ENCODE assay signal across 8 cellular contexts in genomic region chr14:50532502-50533313, GRCh38. TPM values are rescaled to one million over a fixed set of nuclear protein-coding genes. Genes with fewer than 3 reads are reported as not detected.
A peak's percentile ranks its signal among the peaks of the same experiment; 100 is the strongest.
DNase-seq lines count a peak whose midpoint lies in the region; ATAC-seq and TF ChIP-seq lines count a peak whose summit lies in the region.

Gene MAP4K5 (minus strand): TSS chr14:50532569. CDS start chr14:50532049, 520 bp downstream.

- WGBS in trophoblast cell (ENCODE audit: extremely low coverage, insufficient coverage, insufficient read length): no CpG with 5 or more reads among the region's 61 CpGs
- WGBS in tibial nerve, 2 donors: 1% methylated on average over 42 to 49 of the region's 61 CpGs

- peak within 1 kb of the TSS; percentile 88 for H3K4me3 Mint-ChIP-seq in activated naive CD8-positive, alpha-beta T cell treated with anti-CD3 and anti-CD28 coated beads, Interleukin-2, amount 50 U/mL, for 24 hours

- H2AK5ac ChIP-seq in trophoblast cell (ENCODE audit: low read length): no peak within 1 kb of the TSS

- peak within 1 kb of the TSS; percentile 57 for H2BK120ac ChIP-seq in trophoblast cell (ENCODE audit: insufficient read depth, low read length, poor library complexity)

- peak within 1 kb of the TSS; percentile 82 for H3K14ac ChIP-seq in trophoblast cell (ENCODE audit: low read length)

- H4K91ac ChIP-seq in trophoblast cell (ENCODE audit: low read depth, low read length): peak within 1 kb of the TSS; percentile 60

- H3K36me3 ChIP-seq in cardiac muscle cell: no peaks in the 10 kb centered on the region
- peaks cover 0 to 4% of the 10 kb centered on the region in 2 experiments for H3K36me3 ChIP-seq in trophoblast cell (ENCODE audit: control insufficient read depth in 1 of 2, insufficient read depth in 2 of 2, low read length in 2 of 2)
- H3K36me3 ChIP-seq in tibial nerve: no peaks in the 10 kb centered on the region

- H3K9me3 Mint-ChIP-seq in activated naive CD8-positive, alpha-beta T cell treated with anti-CD3 and anti-CD28 coated beads, Interleukin-2, amount 50 U/mL, for 24 hours: peaks cover 8% of the 10 kb centered on the region

- DNase-seq in NCI-H1105 treated with DMSO at 0.1 percent for 48 hours (lab: John Stamatoyannopoulos, UW) (peak; percentile 91), SW480 (ENCODE audit: low spot score) (peak; percentile 90), cardiac muscle cell (ENCODE audit: low read depth in 1 of 2, low spot score in 1 of 2) (peak; percentile 94 to 95), trophoblast cell (peak; percentile 86 to 91), tibial nerve (ENCODE audit: low spot score in 2 of 2) (peak; percentile 79 to 80)
- peak; percentile 89 for DNase-seq in activated naive CD8-positive, alpha-beta T cell treated with anti-CD3 and anti-CD28 coated beads, Interleukin-2, amount 50 U/mL, for 24 hours

- H3K27ac ChIP-seq in cardiac muscle cell: peak within 1 kb of the TSS; percentile 95
- peak within 1 kb of the TSS; percentile 80 for H3K27ac ChIP-seq in trophoblast cell (ENCODE audit: low read depth, low read length)
- H3K27ac ChIP-seq in tibial nerve: peak within 1 kb of the TSS; percentile 92 to 98 (median 96)

- H3K4me3 ChIP-seq in cardiac muscle cell (peak within 1 kb of the TSS; percentile 95), trophoblast cell (ENCODE audit: low read depth, low read length) (peak within 1 kb of the TSS; percentile 92), tibial nerve (peak within 1 kb of the TSS; percentile 67 to 95 (median 86))

- no peaks in the 10 kb centered on the region for H3K27me3 Mint-ChIP-seq in activated naive CD8-positive, alpha-beta T cell treated with anti-CD3 and anti-CD28 coated beads, Interleukin-2, amount 50 U/mL, for 24 hours

- peak; percentile 70 to 87 for TF ChIP-seq POLR2A in tibial nerve (IDR thresholded peaks at IDR 0.05)

- H3K4me1 ChIP-seq in cardiac muscle cell (ENCODE audit: low read depth) (peaks cover 19% of the 10 kb centered on the region), trophoblast cell (ENCODE audit: control insufficient read depth in 1 of 2, insufficient read depth in 2 of 2, low read length in 2 of 2) (peaks cover 4 to 8% of the 10 kb centered on the region in 2 experiments), tibial nerve (peaks cover 0 to 44% (median 19%) of the 10 kb centered on the region in 4 donors)

- peak within 1 kb of the TSS; percentile 96 for H3K9ac ChIP-seq in trophoblast cell (ENCODE audit: low read length)

- ATAC-seq in HG02678 (IDR thresholded peaks at IDR 0.05; ENCODE audit: unreplicated experiment): peak; percentile 95
- peak; percentile 98 for ATAC-seq in activated naive CD8-positive, alpha-beta T cell treated with anti-CD3 and anti-CD28 coated beads, Interleukin-2, amount 50 U/mL, for 24 hours

- peak within 1 kb of the TSS; percentile 99 for H3K4me2 ChIP-seq in trophoblast cell (ENCODE audit: low read length)

- TF ChIP-seq CTCF in GM12874 (IDR thresholded peaks at IDR 0.05; ENCODE audit: insufficient read depth, low read depth, low read length) (peak; percentile 98), cardiac muscle cell (IDR thresholded peaks at IDR 0.05; ENCODE audit: low read depth, low read length) (peak; percentile 89), tibial nerve (IDR thresholded peaks at IDR 0.05) (peak; percentile 84 to 99 (median 98))

- H2AFZ ChIP-seq in trophoblast cell (ENCODE audit: insufficient read depth, low read length, poor library complexity): peak within 1 kb of the TSS; percentile 64

- H3K4me1 Mint-ChIP-seq in activated naive CD8-positive, alpha-beta T cell treated with anti-CD3 and anti-CD28 coated beads, Interleukin-2, amount 50 U/mL, for 24 hours: peaks cover 41% of the 10 kb centered on the region

- H3K79me1 ChIP-seq in trophoblast cell (ENCODE audit: low read length): peaks cover 10% of the 10 kb centered on the region

- peaks cover 4% of the 10 kb centered on the region for H3K36me3 Mint-ChIP-seq in activated naive CD8-positive, alpha-beta T cell treated with anti-CD3 and anti-CD28 coated beads, Interleukin-2, amount 50 U/mL, for 24 hours (ENCODE audit: low read depth)

- H3K27ac Mint-ChIP-seq in activated naive CD8-positive, alpha-beta T cell treated with anti-CD3 and anti-CD28 coated beads, Interleukin-2, amount 50 U/mL, for 24 hours: peak within 1 kb of the TSS; percentile 75

- peaks cover 3% of the 10 kb centered on the region for H3K27me3 ChIP-seq in cardiac muscle cell
- no peaks in the 10 kb centered on the region for H3K27me3 ChIP-seq in trophoblast cell (ENCODE audit: insufficient read depth, low read length)
- H3K27me3 ChIP-seq in tibial nerve: no peaks in the 10 kb centered on the region

- peak within 1 kb of the TSS; percentile 55 for H4K8ac ChIP-seq in trophoblast cell (ENCODE audit: low read depth, low read length)

- H3K23ac ChIP-seq in trophoblast cell (ENCODE audit: low read length): no peak within 1 kb of the TSS

- H3K4ac ChIP-seq in trophoblast cell (ENCODE audit: low read depth, low read length): peak within 1 kb of the TSS; percentile 56

- TF ChIP-seq EP300 in tibial nerve (IDR thresholded peaks at IDR 0.05): peak in 1 of 2 donors; percentile 70

- H4K12ac ChIP-seq in trophoblast cell (ENCODE audit: low read depth, low read length): peak within 1 kb of the TSS; percentile 22

- H3K79me2 ChIP-seq in trophoblast cell (ENCODE audit: control insufficient read depth, insufficient read depth, low read length, poor library complexity): peaks cover 19% of the 10 kb centered on the region

- H3K9me3 ChIP-seq in cardiac muscle cell (ENCODE audit: low read depth) (no peaks in the 10 kb centered on the region), trophoblast cell (ENCODE audit: insufficient read depth, low read depth, low read length) (peaks cover 8% of the 10 kb centered on the region), tibial nerve (no peaks in the 10 kb centered on the region)

- no peak within 1 kb of the TSS for H2BK12ac ChIP-seq in trophoblast cell (ENCODE audit: low read length)

- H2BK5ac ChIP-seq in trophoblast cell (ENCODE audit: low read depth, low read length, poor library complexity): peak within 1 kb of the TSS; percentile 70

- H3K18ac ChIP-seq in trophoblast cell (ENCODE audit: low read length): peak within 1 kb of the TSS; percentile 66

RNA-seq across cellular contexts. Expression of gene MAP4K5, which starts in this region (rescaled TPM):
- 158 and 402 TPM in 2 replicates for total RNA-seq in cardiac muscle cell
- polyA plus RNA-seq in cardiac muscle cell: 53.0 and 79.2 TPM in 2 replicates
- polyA plus RNA-seq in trophoblast cell (2013): 33.2 and 35.4 TPM in 2 replicates
- 100 to 1,000 TPM; 216 to 288 (median 279) TPM for total RNA-seq in tibial nerve

Comparison
In these comparisons a context has a peak if more than half of its experiments do, and no peak if none do; other contexts are left out.
1. Peak in every context shown above with its lines: DNase-seq, ATAC-seq, H3K4me3 ChIP-seq and H3K27ac ChIP-seq.